12 cellular contexts compared by ENCODE assay signal in genomic region chrX:69109706-69110635, GRCh38. TPM values are rescaled to one million over a fixed set of nuclear protein-coding genes. Genes with fewer than 3 reads are reported as not detected.
DNase-seq lines count a peak whose midpoint lies in the region; ATAC-seq, FAIRE-seq and TF ChIP-seq lines count a peak whose summit lies in the region.
"Had no signal": no experiment of that assay in that cellular context is flagged by ENCODE, and none has a peak within 500 bp of the region (broad histone marks: within the 10 kb centered on the region; RNA-seq: fewer than 3 reads in every experiment).

No MANE protein-coding gene starts in this region.

- no peak for ATAC-seq in stimulated activated memory B cell treated with anti-CD40 and anti-IgM and Interleukin-4, amounts not matched to agents 10 μg/mL and 1 μg/mL and 100 μg/mL, for 72 hours
- no peak for ATAC-seq in HG03135 (IDR thresholded peaks at IDR 0.05; ENCODE audit: unreplicated experiment)
- ATAC-seq: lower lobe of right lung had no signal

- H3K27me3 ChIP-seq in A673 (replicated peaks; ENCODE audit: insufficient read depth, low read depth, low read length, poor library complexity) (no peaks in the 10 kb centered on the region), astrocyte (ENCODE audit: insufficient read depth, low read length) (no peaks in the 10 kb centered on the region)

- DNase-seq in A673 (ENCODE audit: low spot score) (peak; percentile 26), HT1080 (ENCODE audit: low read depth) (peak; percentile 42), astrocyte (ENCODE audit: low read depth) (peak; percentile 41), kidney tubule cell (ENCODE audit: low spot score) (peak; percentile 53), NCI-H2171 treated with DMSO at 0.1 percent for 48 hours (lab: John Stamatoyannopoulos, UW) (no peak), NCI-H345 treated with DMSO at 0.1 percent for 48 hours (lab: John Stamatoyannopoulos, UW; ENCODE audit: unreplicated experiment) (no peak)
- DNase-seq: activated T-cell treated with anti-CD3 and anti-CD28 coated beads, Interleukin-2, amount 50 U/mL, for 1 hour; GDM1; lower lobe of right lung; NCI-H1105 had no signal

- no peak overlapping the region for H3K27ac Mint-ChIP-seq in astrocyte (ENCODE audit: unreplicated experiment)
- no peak overlapping the region for H3K27ac Mint-ChIP-seq in stimulated activated memory B cell treated with anti-CD40 and anti-IgM and Interleukin-4, amounts not matched to agents 10 μg/mL and 1 μg/mL and 100 μg/mL, for 72 hours

- H3K4me1 ChIP-seq in A673 (ENCODE audit: insufficient read depth, low read length, poor library complexity, severe bottlenecking) (peaks cover 22% of the 10 kb centered on the region), astrocyte (ENCODE audit: insufficient read depth, low read length) (peaks cover 2% of the 10 kb centered on the region)

- no peak for TF ChIP-seq CTCF in A673 (conservative IDR thresholded peaks at IDR 0.05; ENCODE audit: low read depth, low read length)
- TF ChIP-seq CTCF in astrocyte (IDR thresholded peaks at IDR 0.05; ENCODE audit: insufficient read depth, low read depth, low read length) = no peak

- H3K9me3 ChIP-seq in A673 (ENCODE audit: low read depth, low read length, poor library complexity, severe bottlenecking) (no peaks in the 10 kb centered on the region), astrocyte (ENCODE audit: insufficient read depth, low read depth, low read length) (no peaks in the 10 kb centered on the region)
- H3K9me3 ChIP-seq: lower lobe of right lung had no signal

- no peaks in the 10 kb centered on the region for H3K79me2 ChIP-seq in astrocyte (ENCODE audit: insufficient read depth, low read length)

- no peak overlapping the region for H3K9ac ChIP-seq in astrocyte (ENCODE audit: low read length)

- H3K4me3 Mint-ChIP-seq in astrocyte (ENCODE audit: unreplicated experiment) = no peak overlapping the region
- H3K4me3 Mint-ChIP-seq in stimulated activated memory B cell treated with anti-CD40 and anti-IgM and Interleukin-4, amounts not matched to agents 10 μg/mL and 1 μg/mL and 100 μg/mL, for 72 hours = no peak overlapping the region

- no peak overlapping the region for H3K27ac ChIP-seq in A673 (ENCODE audit: low read depth, low read length, poor library complexity, severe bottlenecking)
- no peak overlapping the region for H3K27ac ChIP-seq in astrocyte (ENCODE audit: low read depth, low read length)
- H3K27ac ChIP-seq: lower lobe of right lung had no signal

- FAIRE-seq in astrocyte (lab: Jason Lieb, UNC) = peak; percentile 81

- H3K36me3 ChIP-seq in A673 (ENCODE audit: insufficient read depth, low read length, poor library complexity, severe bottlenecking) (no peaks in the 10 kb centered on the region), astrocyte (ENCODE audit: insufficient read depth, low read length) (no peaks in the 10 kb centered on the region)
- H3K36me3 ChIP-seq: lower lobe of right lung had no signal

- POLR2A ChIA-PET in A673 (lab: Charles Lee; ENCODE audit: low non-redundant PET) = interaction anchor here (0.5 kb wide), 1 partner anchor 237 kb away, joined by 3 read pairs; no protein-coding TSS in a partner anchor

- H3K4me3 ChIP-seq in A673 (ENCODE audit: low read depth, low read length, poor library complexity, severe bottlenecking) (no peak overlapping the region), astrocyte (ENCODE audit: insufficient read depth, low read depth, low read length) (no peak overlapping the region)
- H3K4me3 ChIP-seq: lower lobe of right lung had no signal

- BruUV-seq in A673 (replicated peaks; lab: Mats Ljungman, UMichigan) = no TSS peak

- peaks cover 12% of the 10 kb centered on the region for H3K4me1 Mint-ChIP-seq in astrocyte (ENCODE audit: low read depth, unreplicated experiment)
- no peaks in the 10 kb centered on the region for H3K4me1 Mint-ChIP-seq in stimulated activated memory B cell treated with anti-CD40 and anti-IgM and Interleukin-4, amounts not matched to agents 10 μg/mL and 1 μg/mL and 100 μg/mL, for 72 hours

- CTCF ChIA-PET in A673 (lab: Charles Lee) = interaction anchor here (0.6 kb wide), 1 partner anchor 278 kb away, joined by 5 read pairs; no protein-coding TSS in a partner anchor

- no peaks in the 10 kb centered on the region for H3K36me3 Mint-ChIP-seq in astrocyte (ENCODE audit: low read depth, unreplicated experiment)
- no peaks in the 10 kb centered on the region for H3K36me3 Mint-ChIP-seq in stimulated activated memory B cell treated with anti-CD40 and anti-IgM and Interleukin-4, amounts not matched to agents 10 μg/mL and 1 μg/mL and 100 μg/mL, for 72 hours

- no peaks in the 10 kb centered on the region for H4K20me1 ChIP-seq in astrocyte (ENCODE audit: insufficient read depth, low read length)

- no peaks in the 10 kb centered on the region for H3K9me3 Mint-ChIP-seq in astrocyte (ENCODE audit: unreplicated experiment)
- H3K9me3 Mint-ChIP-seq in stimulated activated memory B cell treated with anti-CD40 and anti-IgM and Interleukin-4, amounts not matched to agents 10 μg/mL and 1 μg/mL and 100 μg/mL, for 72 hours = no peaks in the 10 kb centered on the region

- intact Hi-C loops in A673 (cut with micrococcal nuclease; ENCODE audit: unreplicated experiment) = no loop called here

- H2AFZ ChIP-seq in astrocyte (ENCODE audit: low read depth, low read length) = no peak overlapping the region

- H3K27me3 Mint-ChIP-seq in astrocyte (ENCODE audit: low read depth, unreplicated experiment) = peaks cover 8% of the 10 kb centered on the region
- peaks cover 23% of the 10 kb centered on the region for H3K27me3 Mint-ChIP-seq in stimulated activated memory B cell treated with anti-CD40 and anti-IgM and Interleukin-4, amounts not matched to agents 10 μg/mL and 1 μg/mL and 100 μg/mL, for 72 hours

- H3K4me2 ChIP-seq in astrocyte (ENCODE audit: low read length) = no peak overlapping the region

RNA-seq across cellular contexts. Expression of gene PJA1, which starts 55.3 kb away (rescaled TPM):
- 36.0 and 40.1 TPM in 2 replicates for total RNA-seq in A673 (2021)
- total RNA-seq in HT1080 (2014; rRNA removed; shearing (Covaris generic)) = 12.1 and 12.8 TPM in 2 replicates
- 7.4 and 9.2 TPM in 2 replicates for polyA plus RNA-seq in HT1080 (2015; cell fraction: cytosol; rRNA removed)
- 10.2 and 10.6 TPM in 2 replicates for polyA plus RNA-seq in HT1080 (2015; cell fraction: nucleus; rRNA removed)
- total RNA-seq in astrocyte = 26.9 and 28.9 TPM in 2 replicates

Comparison
In these comparisons a context has a peak if more than half of its experiments do, and no peak if none do; other contexts are left out.
1. DNase-seq: peak in A673 (single experiment), HT1080 (single experiment), astrocyte (single experiment) and kidney tubule cell (single experiment); none in NCI-H2171 treated with DMSO at 0.1 percent for 48 hours (single experiment) and NCI-H345 treated with DMSO at 0.1 percent for 48 hours (single experiment).